Comparison of ENCODE assay signal across 11 cellular contexts in genomic region chr5:126384985-126385384, GRCh38. TPM values are rescaled to one million over a fixed set of nuclear protein-coding genes. Genes with fewer than 3 reads are reported as not detected.
A peak's percentile ranks its signal among the peaks of the same experiment; 100 is the strongest.
DNase-seq lines count a peak whose midpoint lies in the region; ATAC-seq and TF ChIP-seq lines count a peak whose summit lies in the region.
"Had no signal": no experiment of that assay in that cellular context is flagged by ENCODE, and none has a peak within 500 bp of the region (broad histone marks: within the 10 kb centered on the region; RNA-seq: fewer than 3 reads in every experiment).

No MANE protein-coding gene starts in this region.

- no peak overlapping the region for H2BK120ac ChIP-seq in H9 (ENCODE audit: low read depth, low read length, poor library complexity, severe bottlenecking)

- H2BK12ac ChIP-seq in H9 (ENCODE audit: insufficient read length, low read depth, low read length), result no peak overlapping the region

- no peaks in the 10 kb centered on the region for H3K9me3 ChIP-seq in suprapubic skin
- no peaks in the 10 kb centered on the region for H3K9me3 ChIP-seq in H9 (ENCODE audit: control insufficient read depth, low read depth, low read length)

- H3K4me3 Mint-ChIP-seq in H9, result no peak overlapping the region
- H3K4me3 Mint-ChIP-seq: activated naive CD8-positive, alpha-beta T cell treated with anti-CD3 and anti-CD28 coated beads for 36 hours had no signal

- no peaks in the 10 kb centered on the region for H3K23me2 ChIP-seq in H9 (ENCODE audit: insufficient read length, low read depth, low read length, poor library complexity, severe bottlenecking)

- no peaks in the 10 kb centered on the region for H4K20me1 ChIP-seq in H9 (ENCODE audit: control insufficient read depth, insufficient read depth, insufficient read length)

- TF ChIP-seq POLR2A in suprapubic skin (IDR thresholded peaks at IDR 0.05), result no peak

- H3K18ac ChIP-seq in H9 (ENCODE audit: insufficient read length, low read depth, low read length), result no peak overlapping the region

- H2BK20ac ChIP-seq in H9 (ENCODE audit: low read depth, low read length, poor library complexity, severe bottlenecking), result no peak overlapping the region

- H3K27me3 ChIP-seq in suprapubic skin (no peaks in the 10 kb centered on the region), H9 (ENCODE audit: insufficient read depth, low read length) (no peaks in the 10 kb centered on the region)

- no peak overlapping the region for H3K9ac ChIP-seq in H9 (ENCODE audit: extremely low read depth, insufficient read length, low read length)
- H3K9ac ChIP-seq: KMS-11 had no signal

- H2AFZ ChIP-seq in H9 (ENCODE audit: low read length), result no peak overlapping the region

- no peak overlapping the region for H4K8ac ChIP-seq in H9 (replicated peaks; ENCODE audit: insufficient read length, low read depth, low read length)

- no peaks in the 10 kb centered on the region for H3K27me3 Mint-ChIP-seq in H9 (ENCODE audit: low read depth)
- H3K27me3 Mint-ChIP-seq: activated naive CD8-positive, alpha-beta T cell treated with anti-CD3 and anti-CD28 coated beads for 36 hours had no signal

- H3K79me1 ChIP-seq in H9 (ENCODE audit: insufficient read depth, low read depth, low read length, poor library complexity, severe bottlenecking), result no peaks in the 10 kb centered on the region

- no peak for TF ChIP-seq CTCF in HFF-Myc (IDR thresholded peaks at IDR 0.05; ENCODE audit: low read depth, low read length, missing control alignments)
- no peak for TF ChIP-seq CTCF in astrocyte of the cerebellum (IDR thresholded peaks at IDR 0.05; ENCODE audit: low read depth, low read length, missing control alignments)
- no peak for TF ChIP-seq CTCF in suprapubic skin (IDR thresholded peaks at IDR 0.05)
- no peak for TF ChIP-seq CTCF in H9 (conservative IDR thresholded peaks at IDR 0.05)

- no peak overlapping the region for H4K91ac ChIP-seq in H9 (ENCODE audit: insufficient read length, low read depth, low read length)

- H3K4me3 ChIP-seq in HFF-Myc (replicated peaks; ENCODE audit: low read depth, low read length), result no peak overlapping the region
- H3K4me3 ChIP-seq in astrocyte of the cerebellum (ENCODE audit: low read depth, low read length), result no peak overlapping the region
- no peak overlapping the region for H3K4me3 ChIP-seq in suprapubic skin

- H3K4me1 Mint-ChIP-seq in H9, result peaks cover 14% of the 10 kb centered on the region in 2 experiments
- H3K4me1 Mint-ChIP-seq: activated naive CD8-positive, alpha-beta T cell treated with anti-CD3 and anti-CD28 coated beads for 36 hours had no signal

- H3K27ac ChIP-seq in suprapubic skin (peak overlapping the region; percentile 19), H9 (ENCODE audit: insufficient read length, low read depth, low read length) (no peak overlapping the region)
- H3K27ac ChIP-seq: KMS-11 had no signal

- no peak overlapping the region for H3K4ac ChIP-seq in H9 (ENCODE audit: low read depth, low read length)

- H2AK5ac ChIP-seq in H9 (ENCODE audit: insufficient read length, low read length), result no peak overlapping the region

- H2BK5ac ChIP-seq in H9 (ENCODE audit: insufficient read length, low read length), result no peak overlapping the region

- H3K4me2 ChIP-seq in H9 (ENCODE audit: insufficient read depth, insufficient read length, low read length), result no peak overlapping the region
- H3K4me2 ChIP-seq: KMS-11 had no signal

- 39% methylated on average over 3 of the region's 3 CpGs for whole genome bisulfite sequencing in suprapubic skin
- no CpG with 5 or more reads among the region's 3 CpGs for WGBS in H9 (ENCODE audit: extremely low coverage, insufficient read length, low lambda C conversion rate)

- no peak for TF ChIP-seq EP300 in suprapubic skin (IDR thresholded peaks at IDR 0.05)

- H2BK15ac ChIP-seq in H9 (ENCODE audit: low read depth, low read length), result no peak overlapping the region

- DNase-seq in HFF-Myc (ENCODE audit: extremely low read depth, low read depth), result peak; percentile 35
- DNase-seq in astrocyte of the cerebellum (ENCODE audit: low read depth), result peak; percentile 75
- no peak for DNase-seq in left cardiac atrium
- DNase-seq in suprapubic skin (ENCODE audit: low spot score in 2 of 2), result no peak
- no peak for DNase-seq in GM19238 (ENCODE audit: insufficient read length, low spot score)
- DNase-seq in SKM-1 treated with dmso at 0.1 percent for 144 hours (lab: John Stamatoyannopoulos, UW; ENCODE audit: unreplicated experiment), result no peak
- DNase-seq in H9, result no peak
- no peak for DNase-seq in NCI-H2227 treated with DMSO at 0.1 percent for 48 hours (lab: John Stamatoyannopoulos, UW)
- DNase-seq: activated CD4-positive, alpha-beta T cell treated with anti-CD3 and anti-CD28 coated beads for 1 hour; activated naive CD8-positive, alpha-beta T cell treated with anti-CD3 and anti-CD28 coated beads for 36 hours had no signal

- no peak overlapping the region for H4K5ac ChIP-seq in H9 (ENCODE audit: insufficient read length, low read depth, low read length)

- H3K56ac ChIP-seq in H9 (ENCODE audit: insufficient read length, low read depth, low read length), result no peak overlapping the region

- H3K36me3 ChIP-seq in suprapubic skin, result no peaks in the 10 kb centered on the region

- peaks cover 11% of the 10 kb centered on the region for H3K4me1 ChIP-seq in suprapubic skin
- H3K4me1 ChIP-seq in H9 (ENCODE audit: insufficient read depth, low read length), result no peaks in the 10 kb centered on the region

- peak; percentile 44 to 75 for ATAC-seq in left cardiac atrium

- H3K14ac ChIP-seq in H9 (ENCODE audit: insufficient read depth, low read length), result no peak overlapping the region

- peaks cover 2 to 12% (median 4%) of the 10 kb centered on the region in 3 experiments; a peak in 3 of 7 replicates for H3K36me3 Mint-ChIP-seq in H9 (ENCODE audit: insufficient read depth in 1 of 3, low read depth in 3 of 3)
- H3K36me3 Mint-ChIP-seq: activated naive CD8-positive, alpha-beta T cell treated with anti-CD3 and anti-CD28 coated beads for 36 hours had no signal

- H3K23ac ChIP-seq in H9 (ENCODE audit: insufficient read length, low read depth, low read length), result no peak overlapping the region

- H3T11ph ChIP-seq in H9 (ENCODE audit: low read length), result no peak overlapping the region

- H3K9me3 Mint-ChIP-seq in H9, result peaks cover 0 to 13% of the 10 kb centered on the region in 2 experiments; a peak in 3 of 5 replicates

- in situ Hi-C loops in astrocyte of the cerebellum (cut with HindIII; ENCODE audit: low sequenced_read_pairs), result loop anchor here (5.0 kb wide), 1 partner anchor 47 kb away; no protein-coding TSS in a partner anchor

- intact Hi-C loops in left cardiac atrium (cut with DNase I), result no loop called here

- no peak overlapping the region for H3K27ac Mint-ChIP-seq in H9
- H3K27ac Mint-ChIP-seq: activated naive CD8-positive, alpha-beta T cell treated with anti-CD3 and anti-CD28 coated beads for 36 hours had no signal

- no peaks in the 10 kb centered on the region for H3K79me2 ChIP-seq in H9 (ENCODE audit: insufficient read depth, low read length)

RNA-seq across cellular contexts. Expression of gene GRAMD2B, which starts 38.2 kb away (rescaled TPM):
- total RNA-seq in left cardiac atrium, result 10 to 100 TPM; 20.8 to 32.7 TPM
- total RNA-seq in suprapubic skin, result 10 to 100 TPM; 43.9 to 85.0 (median 52.3) TPM
- total RNA-seq in H9 (2021), result 6.7 and 7.6 TPM in 2 replicates

Comparison
In these comparisons a context has a peak if more than half of its experiments do, and no peak if none do; other contexts are left out.
1. DNase-seq: peak in HFF-Myc (single experiment) and astrocyte of the cerebellum (single experiment); none in left cardiac atrium (single experiment), suprapubic skin (0 of 2), GM19238 (single experiment), SKM-1 treated with dmso at 0.1 percent for 144 hours (single experiment), H9 (single experiment) and NCI-H2227 treated with DMSO at 0.1 percent for 48 hours (single experiment).